Comparison of ENCODE assay signal across 8 cellular contexts in the genomic region with DNA sequence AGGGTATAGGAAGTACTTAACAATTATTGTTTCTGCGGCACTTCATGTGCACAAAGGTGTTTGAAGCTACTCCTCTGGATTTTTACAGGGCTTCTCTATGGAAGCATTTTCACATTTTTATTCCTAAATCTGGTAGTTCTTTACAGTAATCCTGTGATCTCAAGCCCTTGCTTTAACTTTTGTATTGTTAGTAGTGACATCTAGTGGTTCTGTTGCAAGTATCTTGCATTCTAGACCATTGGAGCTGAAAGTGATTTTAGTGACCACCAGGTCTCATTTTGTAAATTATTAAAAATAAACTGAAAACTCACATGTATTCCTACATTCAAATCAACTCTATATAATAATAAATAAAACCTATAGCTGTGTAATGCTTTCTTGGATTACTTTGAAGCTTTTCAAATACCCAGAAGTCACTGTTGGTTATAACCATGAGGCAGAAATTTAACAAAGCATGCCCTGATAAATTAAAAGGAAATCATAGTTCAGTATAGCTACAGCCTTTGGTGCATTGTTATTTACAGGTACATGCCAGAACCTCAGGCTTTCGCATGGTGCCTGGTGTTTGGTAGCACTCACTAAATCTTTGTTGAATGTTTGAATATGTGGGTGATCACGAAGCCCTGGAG. TPM values are rescaled to one million over a fixed set of nuclear protein-coding genes. Genes with fewer than 3 reads are reported as not detected.
DNase-seq lines count a peak whose midpoint lies in the region; ATAC-seq and TF ChIP-seq lines count a peak whose summit lies in the region.

No MANE protein-coding gene starts in this region.

- no peak overlapping the region for H3K27ac Mint-ChIP-seq in naive thymus-derived CD4-positive, alpha-beta T cell

- H3K4me3 ChIP-seq in HEK293 (ENCODE audit: low read depth, low read length) = no peak overlapping the region
- H3K4me3 ChIP-seq in SU-DHL-6 (ENCODE audit: insufficient read depth, low read length, poor library complexity, severe bottlenecking) = no peak overlapping the region
- H3K4me3 ChIP-seq in naive thymus-derived CD4-positive, alpha-beta T cell (ENCODE audit: low read length) = no peak overlapping the region

- POLR2A ChIA-PET in HEK293 (lab: Yijun Ruan, JAX) = interaction anchor here (0.9 kb wide), 1 partner anchor 17 kb away, joined by 3 read pairs; no protein-coding TSS in a partner anchor
- POLR2A ChIA-PET in naive thymus-derived CD4-positive, alpha-beta T cell (lab: Charles Lee) = no interaction called here

- H3K4me3 Mint-ChIP-seq in naive thymus-derived CD4-positive, alpha-beta T cell = no peak overlapping the region

- no peaks in the 10 kb centered on the region; the same call in 1 of the 2 replicates for H3F3A ChIP-seq in SU-DHL-6 (ENCODE audit: insufficient read depth)

- H3K9me3 ChIP-seq in HEK293 (ENCODE audit: control insufficient read depth, insufficient read depth, low read depth, low read length) = no peaks in the 10 kb centered on the region
- no peaks in the 10 kb centered on the region for H3K9me3 ChIP-seq in SU-DHL-6 (ENCODE audit: insufficient read depth, low read length)
- H3K9me3 ChIP-seq in naive thymus-derived CD4-positive, alpha-beta T cell (ENCODE audit: control insufficient read depth in 2 of 3, low read length in 3 of 3) = no peaks in the 10 kb centered on the region

- no peaks in the 10 kb centered on the region for H3K27me3 ChIP-seq in SU-DHL-6 (ENCODE audit: low read length)
- H3K27me3 ChIP-seq in naive thymus-derived CD4-positive, alpha-beta T cell (ENCODE audit: control insufficient read depth in 2 of 2, insufficient read depth in 2 of 2, low read length in 2 of 2) = no peaks in the 10 kb centered on the region

- H2AFZ ChIP-seq in SU-DHL-6 (ENCODE audit: low read depth, low read length, severe bottlenecking) = no peak overlapping the region

- H3K27me3 Mint-ChIP-seq in naive thymus-derived CD4-positive, alpha-beta T cell = no peaks in the 10 kb centered on the region

- DNase-seq in AML-193 (lab: John Stamatoyannopoulos, UW) (peak; percentile 39 to 58), iPS-NIHi11 (ENCODE audit: low spot score) (peak; percentile 25), 8988T (no peak), omental fat pad (ENCODE audit: low spot score) (no peak)
- no peak for DNase-seq in naive thymus-derived CD4-positive, alpha-beta T cell

- no peaks in the 10 kb centered on the region for H3K9me2 ChIP-seq in SU-DHL-6 (replicated peaks; ENCODE audit: insufficient read depth, low read length)

- H3K79me2 ChIP-seq in SU-DHL-6 (ENCODE audit: insufficient read depth, low read length) = no peaks in the 10 kb centered on the region

- H3K4me1 Mint-ChIP-seq in naive thymus-derived CD4-positive, alpha-beta T cell = no peaks in the 10 kb centered on the region

- intact Hi-C loops in naive thymus-derived CD4-positive, alpha-beta T cell (cut with micrococcal nuclease) = loop anchor here in 1 of 2 donors (1.0 kb wide), 1 partner anchor 834 kb away; no protein-coding TSS in a partner anchor

- H3K4me2 ChIP-seq in SU-DHL-6 (ENCODE audit: low read depth, low read length, poor library complexity, severe bottlenecking) = no peak overlapping the region

- no peaks in the 10 kb centered on the region for H3K36me3 ChIP-seq in HEK293 (ENCODE audit: control insufficient read depth in 2 of 2, insufficient read depth in 1 of 2, low read length in 2 of 2)
- no peaks in the 10 kb centered on the region for H3K36me3 ChIP-seq in SU-DHL-6 (ENCODE audit: low read length)
- H3K36me3 ChIP-seq in naive thymus-derived CD4-positive, alpha-beta T cell (ENCODE audit: control insufficient read depth in 2 of 3, insufficient read depth in 3 of 3, low read length in 3 of 3) = no peaks in the 10 kb centered on the region

- no peaks in the 10 kb centered on the region for H3K4me1 ChIP-seq in HEK293 (ENCODE audit: control insufficient read depth, insufficient read depth, low read length)
- H3K4me1 ChIP-seq in naive thymus-derived CD4-positive, alpha-beta T cell (ENCODE audit: control insufficient read depth in 2 of 2, insufficient read depth in 2 of 2, low read length in 2 of 2) = no peaks in the 10 kb centered on the region

- CTCF ChIA-PET in HEK293 (lab: Yijun Ruan, JAX) = interaction anchor here (0.6 to 2.1 kb wide), 19 partner anchors 9 to 751 kb away, joined by 3 to 10 read pairs (median 4); no protein-coding TSS in a partner anchor
- CTCF ChIA-PET in naive thymus-derived CD4-positive, alpha-beta T cell (lab: Charles Lee) = interaction anchor here (0.7 to 1.3 kb wide), 2 partner anchors 12 to 958 kb away, joined by 3 to 4 read pairs; partner anchors contain the start of gene ZCCHC9

- no peaks in the 10 kb centered on the region for H4K20me1 ChIP-seq in SU-DHL-6 (ENCODE audit: low read depth, low read length)

- ATAC-seq in naive thymus-derived CD4-positive, alpha-beta T cell = no peak
- ATAC-seq in omental fat pad (ENCODE audit: low FRiP score) = no peak
- no peak for ATAC-seq in HG02763 (IDR thresholded peaks at IDR 0.05; ENCODE audit: unreplicated experiment)

- TF ChIP-seq CTCF in HEK293 (tag by site-specific recombination; IDR thresholded peaks at IDR 0.05) = no peak
- TF ChIP-seq CTCF in SU-DHL-6 (IDR thresholded peaks at IDR 0.05; ENCODE audit: insufficient read depth, low read length, poor library complexity, severe bottlenecking) = peak; percentile 46
- no peak for TF ChIP-seq CTCF in omental fat pad (IDR thresholded peaks at IDR 0.05)

- no peaks in the 10 kb centered on the region for H3K9me3 Mint-ChIP-seq in naive thymus-derived CD4-positive, alpha-beta T cell

- H3K27ac ChIP-seq in HEK293 (ENCODE audit: extremely low read depth, low read depth, low read length) (no peak overlapping the region), SU-DHL-6 (ENCODE audit: low read depth, low read length) (no peak overlapping the region)
- H3K27ac ChIP-seq in naive thymus-derived CD4-positive, alpha-beta T cell (ENCODE audit: low read depth, low read length) = no peak overlapping the region

- H3K36me3 Mint-ChIP-seq in naive thymus-derived CD4-positive, alpha-beta T cell = peaks cover 0 to 4% (median 0%) of the 10 kb centered on the region in 5 donors

- H3K9ac ChIP-seq in SU-DHL-6 (ENCODE audit: low read length) = no peak overlapping the region

TF ChIP-seq in HEK293, 187 proteins besides CTCF, POLR2A, EP300 and RAD21:
- peak; percentile 41 for TF ChIP-seq ZNF654 (tag by site-specific recombination; IDR thresholded peaks at IDR 0.05; ENCODE audit: low read depth)
- no peak for TF ChIP-seq ZFHX2 (tag by site-specific recombination; conservative IDR thresholded peaks at IDR 0.05)
TF ChIP-seq in HEK293: peak in this region for 1.

RNA-seq across cellular contexts. Expression of gene RPS23, which starts 18.9 kb away (rescaled TPM):
- total RNA-seq in naive thymus-derived CD4-positive, alpha-beta T cell = 1,000 to 10,000 TPM; 2,233 to 4,335 (median 3,874) TPM
- 1,000 to 10,000 TPM; 4,331 to 4,971 TPM for polyA plus RNA-seq in naive thymus-derived CD4-positive, alpha-beta T cell
- 1,000 to 10,000 TPM; 2,401 to 4,131 (median 3,282) TPM for total RNA-seq in omental fat pad

Comparison
In these comparisons a context has a peak if more than half of its experiments do, and no peak if none do; other contexts are left out.
1. DNase-seq: peak in AML-193 (2 of 2) and iPS-NIHi11 (single experiment); none in 8988T (single experiment), naive thymus-derived CD4-positive, alpha-beta T cell (0 of 9) and omental fat pad (single experiment).